ENCODE assay signal across 11 cellular contexts in the genomic region with DNA sequence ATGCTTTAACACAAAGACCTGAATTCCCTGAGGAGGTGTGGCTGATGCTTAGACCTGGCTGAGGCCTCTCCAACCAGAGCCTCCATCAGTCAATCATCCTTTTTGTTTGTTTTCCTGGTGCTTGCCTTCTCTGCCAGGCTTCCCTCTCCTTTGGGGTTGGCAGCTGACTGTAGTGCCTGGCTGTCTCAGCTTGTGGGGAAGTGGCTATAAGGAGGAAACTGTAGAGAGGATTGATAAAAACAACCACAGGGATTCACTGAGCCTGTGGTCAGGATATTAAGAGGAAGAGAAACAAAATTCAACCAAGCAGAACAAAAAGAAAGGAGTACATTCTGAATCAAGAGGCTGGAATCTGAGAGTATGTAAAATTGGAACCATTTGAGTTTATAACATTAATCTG. TPM values are rescaled to one million over a fixed set of nuclear protein-coding genes. Genes with fewer than 3 reads are reported as not detected.
"Had no signal": no experiment of that assay in that cellular context is flagged by ENCODE, and none has a peak within 500 bp of the region (broad histone marks: within the 10 kb centered on the region; RNA-seq: fewer than 3 reads in every experiment).

No MANE protein-coding gene starts in this region.

RNA-seq across cellular contexts. Expression of gene FCGR2B, which starts 4.4 kb away (rescaled TPM):
- total RNA-seq: dermis microvascular lymphatic vessel endothelial cell, kidney epithelial cell, mammary epithelial cell, myocyte, neural crest cell, pulmonary artery endothelial cell, smooth muscle cell had no signal
- polyA plus RNA-seq: mammary epithelial cell, smooth muscle cell had no signal

RNA-seq across cellular contexts. Expression of gene FCGR3B, which starts 27.5 kb away (rescaled TPM):
- total RNA-seq: dermis microvascular lymphatic vessel endothelial cell, kidney epithelial cell, mammary epithelial cell, myocyte, neural crest cell, pulmonary artery endothelial cell, smooth muscle cell had no signal
- polyA plus RNA-seq: mammary epithelial cell had no signal

RNA-seq across cellular contexts. Expression of gene FCRLA, which starts 48.5 kb away (rescaled TPM):
- total RNA-seq: dermis microvascular lymphatic vessel endothelial cell; mesenteric fat pad; natural killer cell treated with Interleukin-12 subunit alpha and Interleukin-12 subunit beta and Interleukin-15 and Interleukin-18, amount 100 ng/mL, for 72 hours; neural crest cell; pulmonary artery endothelial cell; smooth muscle cell; testis had no signal
- polyA plus RNA-seq: pancreas, smooth muscle cell had no signal
